ENCODE assay signal across 8 cellular contexts in the genomic region with DNA sequence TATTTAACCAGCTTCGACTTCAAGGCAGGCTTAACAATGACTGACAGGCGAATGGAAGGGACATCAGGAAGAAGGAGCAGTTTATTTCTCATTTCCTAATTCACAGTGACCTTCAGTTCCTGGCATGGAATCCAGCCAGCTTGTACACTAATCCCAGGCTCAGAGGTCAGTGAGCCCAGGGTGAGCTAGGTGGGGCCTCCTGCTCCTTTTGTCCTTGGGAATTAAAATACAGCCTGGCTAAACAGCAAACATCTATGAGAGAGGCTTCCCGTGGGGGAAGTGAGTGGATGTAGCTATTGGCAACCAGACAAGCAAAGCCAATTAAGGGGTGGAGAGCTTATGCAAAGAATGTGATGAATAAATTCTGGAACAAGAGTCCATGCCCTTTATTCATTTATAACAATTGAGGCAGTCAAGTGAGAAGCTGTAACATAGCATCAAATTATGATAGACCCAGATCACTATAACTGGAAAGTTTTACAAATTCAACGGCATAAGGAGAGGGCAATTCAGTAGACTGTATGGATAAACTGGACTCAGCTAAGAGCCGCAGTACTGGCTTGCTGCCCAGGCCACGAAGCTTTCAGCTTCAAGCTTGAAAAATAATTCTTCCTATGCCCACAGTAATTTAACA. TPM values are rescaled to one million over a fixed set of nuclear protein-coding genes. Genes with fewer than 3 reads are reported as not detected.
DNase-seq lines count a peak whose midpoint lies in the region; ATAC-seq, FAIRE-seq and TF ChIP-seq lines count a peak whose summit lies in the region.

No MANE protein-coding gene starts in this region.

- peak overlapping the region; percentile 84 for H3K27ac Mint-ChIP-seq in activated CD8-positive, alpha-beta T cell treated with anti-CD3 and anti-CD28 coated beads for 36 hours

- peaks cover 78% of the 10 kb centered on the region for H3K36me3 Mint-ChIP-seq in activated CD8-positive, alpha-beta T cell treated with anti-CD3 and anti-CD28 coated beads for 36 hours (ENCODE audit: low read depth)

- POLR2A ChIA-PET in activated CD8-positive, alpha-beta T cell treated with anti-CD3 and anti-CD28 coated beads for 36 hours (lab: Charles Lee) = interaction anchor here (1.2 to 3.1 kb wide), 7 partner anchors 9 to 54 kb away, joined by 3 to 16 read pairs (median 3); no protein-coding TSS in a partner anchor

- TF ChIP-seq RAD21 in Ishikawa (IDR thresholded peaks at IDR 0.05; ENCODE audit: low read depth) = peak; percentile 11

- no peak for TF ChIP-seq POLR2A in lower leg skin (IDR thresholded peaks at IDR 0.05)

- peak overlapping the region; percentile 7 for H3K4me3 Mint-ChIP-seq in activated CD8-positive, alpha-beta T cell treated with anti-CD3 and anti-CD28 coated beads for 36 hours

- DNase-seq in A172 (ENCODE audit: low spot score) = peak; percentile 70
- DNase-seq in activated CD8-positive, alpha-beta T cell treated with anti-CD3 and anti-CD28 coated beads for 36 hours = no peak
- peak; percentile 47 for DNase-seq in glomerular visceral epithelial cell (ENCODE audit: extremely low spot score)
- DNase-seq in retina = peak; percentile 81
- no peak for DNase-seq in urothelium cell line (ENCODE audit: low spot score)
- no peak for DNase-seq in lower leg skin (ENCODE audit: low spot score in 2 of 2)

- TF ChIP-seq CTCF in activated CD8-positive, alpha-beta T cell treated with anti-CD3 and anti-CD28 coated beads for 36 hours (IDR thresholded peaks at IDR 0.05) = no peak
- TF ChIP-seq CTCF in lower leg skin (IDR thresholded peaks at IDR 0.05) = no peak

- peaks cover 94% of the 10 kb centered on the region for H3K4me1 Mint-ChIP-seq in activated CD8-positive, alpha-beta T cell treated with anti-CD3 and anti-CD28 coated beads for 36 hours (ENCODE audit: low read depth)

- WGBS in lower leg skin, 2 donors = 52 to 53% methylated on average over 6 of the region's 6 CpGs

- intact Hi-C loops in activated CD8-positive, alpha-beta T cell treated with anti-CD3 and anti-CD28 coated beads for 36 hours (cut with micrococcal nuclease) = no loop called here
- intact Hi-C loops in lower leg skin (cut with DNase I; ENCODE audit: low total_unique reads) = no loop called here

- ATAC-seq in activated CD8-positive, alpha-beta T cell treated with anti-CD3 and anti-CD28 coated beads for 36 hours = no peak
- no peak for ATAC-seq in HG02763 (IDR thresholded peaks at IDR 0.05; ENCODE audit: unreplicated experiment)

- no peaks in the 10 kb centered on the region for H3K27me3 Mint-ChIP-seq in activated CD8-positive, alpha-beta T cell treated with anti-CD3 and anti-CD28 coated beads for 36 hours

- H3K4me3 ChIP-seq in lower leg skin (ENCODE audit: low read depth, poor library complexity, severe bottlenecking) = no peak overlapping the region

- H3K9me3 Mint-ChIP-seq in activated CD8-positive, alpha-beta T cell treated with anti-CD3 and anti-CD28 coated beads for 36 hours = no peaks in the 10 kb centered on the region

- no peak for FAIRE-seq in urothelium cell line (lab: Jason Lieb, UNC)

- CTCF ChIA-PET in activated CD8-positive, alpha-beta T cell treated with anti-CD3 and anti-CD28 coated beads for 36 hours (lab: Charles Lee) = interaction anchor here (0.7 to 6.7 kb wide), 8 partner anchors 8 to 198 kb away, joined by 3 to 61 read pairs (median 4); a partner anchor contains a TSS

- TF ChIP-seq EP300 in Ishikawa (IDR thresholded peaks at IDR 0.05; ENCODE audit: borderline replicate concordance) = peak; percentile 95

TF ChIP-seq in Ishikawa, 13 proteins besides CTCF, POLR2A, EP300 and RAD21:
- no peak for TF ChIP-seq YY1 (IDR thresholded peaks at IDR 0.05; ENCODE audit: low read depth)
- TF ChIP-seq FOXM1 (IDR thresholded peaks at IDR 0.05; ENCODE audit: borderline replicate concordance, low read depth) = peak; percentile 92
- no peak for TF ChIP-seq EGR1 (IDR thresholded peaks at IDR 0.05)
- peak; percentile 90 for TF ChIP-seq TEAD4 (IDR thresholded peaks at IDR 0.05)
- TF ChIP-seq, protein P1, sequence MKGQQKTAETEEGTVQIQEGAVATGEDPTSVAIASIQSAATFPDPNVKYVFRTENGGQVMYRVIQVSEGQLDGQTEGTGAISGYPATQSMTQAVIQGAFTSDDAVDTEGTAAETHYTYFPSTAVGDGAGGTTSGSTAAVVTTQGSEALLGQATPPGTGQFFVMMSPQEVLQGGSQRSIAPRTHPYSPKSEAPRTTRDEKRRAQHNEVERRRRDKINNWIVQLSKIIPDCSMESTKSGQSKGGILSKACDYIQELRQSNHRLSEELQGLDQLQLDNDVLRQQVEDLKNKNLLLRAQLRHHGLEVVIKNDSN (IDR thresholded peaks at IDR 0.05) = 0 out of 2 replicates have a peak, but pooled peaks have one; percentile 6
- TF ChIP-seq ZBTB7A (IDR thresholded peaks at IDR 0.05; ENCODE audit: low read depth) = no peak
- TF ChIP-seq NFIC (IDR thresholded peaks at IDR 0.05) = peak; percentile 97
- TF ChIP-seq CEBPB (IDR thresholded peaks at IDR 0.05) = peak; percentile 14; the same call in 1 of the 2 replicates
- TF ChIP-seq, protein P2, sequence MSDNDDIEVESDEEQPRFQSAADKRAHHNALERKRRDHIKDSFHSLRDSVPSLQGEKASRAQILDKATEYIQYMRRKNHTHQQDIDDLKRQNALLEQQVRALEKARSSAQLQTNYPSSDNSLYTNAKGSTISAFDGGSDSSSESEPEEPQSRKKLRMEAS (IDR thresholded peaks at IDR 0.05) = peak; percentile 50; the same call in 1 of the 2 replicates
- TF ChIP-seq TCF12 (IDR thresholded peaks at IDR 0.05; ENCODE audit: low read depth) = peak; percentile 93
- TF ChIP-seq CREB1 (IDR thresholded peaks at IDR 0.05; ENCODE audit: low read depth) = no peak

RNA-seq across cellular contexts. Expression of a gene that starts 57.1 kb away (rescaled TPM):
- total RNA-seq in A172 (2014; rRNA removed; shearing (Covaris generic)) = 74.6 and 97.8 TPM in 2 replicates
- total RNA-seq in activated CD8-positive, alpha-beta T cell treated with anti-CD3 and anti-CD28 coated beads for 36 hours = 10 to 100 TPM; 42.4 to 46.1 TPM
- 10 to 100 TPM in 3 of 4 donors, 1 to 10 TPM in 1; 6.5 to 17.1 (median 13.3) TPM for total RNA-seq in lower leg skin

Comparison
In these comparisons a context has a peak if more than half of its experiments do, and no peak if none do; other contexts are left out.
1. DNase-seq: peak in A172 (single experiment), glomerular visceral epithelial cell (single experiment) and retina (single experiment); none in activated CD8-positive, alpha-beta T cell treated with anti-CD3 and anti-CD28 coated beads for 36 hours (single experiment), urothelium cell line (single experiment) and lower leg skin (0 of 2).